Comparison of ENCODE assay signal across 9 cellular contexts in the genomic region with DNA sequence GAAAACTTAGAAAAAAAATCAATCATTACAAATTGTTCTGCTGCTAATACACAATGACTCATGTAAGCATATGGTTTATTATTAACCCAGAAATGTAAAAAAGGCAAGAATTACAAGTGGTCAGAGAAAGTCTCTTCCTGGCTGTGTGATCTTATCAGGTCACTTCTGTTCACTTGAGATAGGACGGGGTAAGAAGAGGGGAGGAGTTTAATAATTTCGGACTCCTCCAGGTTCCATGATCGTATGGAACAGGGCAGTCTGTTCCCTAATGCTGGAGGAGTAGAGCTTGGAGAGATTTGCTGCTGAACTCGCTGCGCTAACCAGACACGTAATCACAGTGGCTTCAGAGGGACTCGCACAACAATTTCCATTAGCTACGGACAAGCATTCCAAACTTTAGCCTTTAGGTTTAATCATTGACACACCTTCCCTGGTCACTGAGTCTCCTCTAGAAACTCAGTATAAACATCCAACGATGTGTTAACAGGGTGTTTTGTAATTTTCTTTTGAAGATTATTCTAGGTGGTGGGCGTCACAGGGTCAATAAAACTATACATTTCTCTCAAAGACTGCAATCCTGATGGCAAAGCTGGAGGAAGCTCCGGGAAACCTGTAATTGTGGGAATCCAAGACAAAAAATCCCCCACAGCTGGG. TPM values are rescaled to one million over a fixed set of nuclear protein-coding genes. Genes with fewer than 3 reads are reported as not detected.
DNase-seq lines count a peak whose midpoint lies in the region; ATAC-seq, FAIRE-seq and TF ChIP-seq lines count a peak whose summit lies in the region.
"Had no signal": no experiment of that assay in that cellular context is flagged by ENCODE, and none has a peak within 500 bp of the region (broad histone marks: within the 10 kb centered on the region; RNA-seq: fewer than 3 reads in every experiment).

No MANE protein-coding gene starts in this region.

- FAIRE-seq in keratinocyte (lab: Jason Lieb, UNC): no peak

- H3K9ac ChIP-seq in HCT116 (ENCODE audit: low read length): peak overlapping the region; percentile 44
- H3K9ac ChIP-seq in keratinocyte (ENCODE audit: control insufficient read depth, extremely low read depth, insufficient read depth, low read length): peak overlapping the region; percentile 20

- no peak for ATAC-seq in HCT116
- no peak for ATAC-seq in aorta (ENCODE audit: low FRiP score)

- H2AFZ ChIP-seq in HCT116 (ENCODE audit: low read depth, low read length, poor library complexity, severe bottlenecking) (no peak overlapping the region), keratinocyte (ENCODE audit: control insufficient read depth, low read length) (no peak overlapping the region)

- TF ChIP-seq RAD21 in HCT116 (IDR thresholded peaks at IDR 0.05; ENCODE audit: low read depth): no peak

- H3K27ac ChIP-seq in HCT116 (ENCODE audit: low read depth, low read length) (no peak overlapping the region), keratinocyte (ENCODE audit: control insufficient read depth, insufficient read depth, low read length) (no peak overlapping the region), aorta (ENCODE audit: low read depth in 1 of 2, low read length in 2 of 2) (no peak overlapping the region)
- H3K27ac ChIP-seq: SJCRH30 had no signal

- H3K9me2 ChIP-seq in HCT116 (ENCODE audit: insufficient read depth): no peaks in the 10 kb centered on the region

- no peaks in the 10 kb centered on the region for H4K20me1 ChIP-seq in HCT116 (ENCODE audit: insufficient read depth)
- H4K20me1 ChIP-seq in keratinocyte (ENCODE audit: control insufficient read depth, extremely low read depth, insufficient read depth, low read length): no peaks in the 10 kb centered on the region

- peak; percentile 49 for DNase-seq in ELR (ENCODE audit: low read depth)
- DNase-seq in HCT116 (ENCODE audit: low read depth, low spot score): no peak
- DNase-seq in SK-N-DZ (ENCODE audit: low spot score): peak; percentile 2
- no peak for DNase-seq in keratinocyte (ENCODE audit: low read depth, low spot score)
- DNase-seq in aorta: no peak
- no peak for DNase-seq in NCI-H146 (lab: John Stamatoyannopoulos, UW)
- no peak for DNase-seq in AG20443 (ENCODE audit: low spot score)
- DNase-seq in activated naive CD4-positive, alpha-beta T cell treated with anti-CD3 and anti-CD28 coated beads, Interleukin-2, amount 50 U/mL, for 16 hours: no peak

- intact Hi-C loops in HCT116 (cut with micrococcal nuclease): no loop called here
- intact Hi-C loops in aorta (cut with DNase I): loop anchor here in 1 of 2 donors (10.0 kb wide), 1 partner anchor 537 kb away; a partner anchor contains a TSS

- RAD21 ChIA-PET in HCT116 (lab: Charles Lee; ENCODE audit: low non-redundant PET in 1 of 2, low total read pairs in 2 of 2, uncharacterized antibody in 2 of 2, unreplicated experiment in 2 of 2): no interaction called here

- dilution Hi-C loops in keratinocyte (cut with MboI; ENCODE audit: extremely low pct_ligation_motif_present, low sequenced_read_pairs): no loop called here

- POLR2A ChIA-PET in HCT116 (lab: Charles Lee): no interaction called here

- H3K4me3 ChIP-seq in HCT116 (replicated peaks in 1 of 2; ENCODE audit: low read depth in 1 of 2, low read length in 2 of 2): peak overlapping the region; percentile 88 to 91
- H3K4me3 ChIP-seq in keratinocyte (ENCODE audit: control insufficient read depth in 2 of 3, extremely low read depth in 1 of 3, insufficient read depth in 2 of 3, low read depth in 1 of 3, low read length in 3 of 3): peak overlapping the region in 2 of 3 experiments; percentile 4 to 83
- H3K4me3 ChIP-seq in aorta (ENCODE audit: low read length in 2 of 2): peak overlapping the region; percentile 26 to 38

- H3K36me3 ChIP-seq in HCT116 (ENCODE audit: control insufficient read depth in 1 of 2, insufficient read depth in 2 of 2, low read length in 2 of 2): peaks cover 0 to under 1% of the 10 kb centered on the region in 2 experiments; a peak in 1 of 4 replicates
- H3K36me3 ChIP-seq in keratinocyte (ENCODE audit: control insufficient read depth in 2 of 2, extremely low read depth in 1 of 2, insufficient read depth in 2 of 2, low read length in 2 of 2): peaks cover 0 to 2% of the 10 kb centered on the region in 2 experiments
- H3K36me3 ChIP-seq in aorta (ENCODE audit: control insufficient read depth in 1 of 2, insufficient read depth in 2 of 2, low read length in 1 of 2): no peaks in the 10 kb centered on the region

- CTCF ChIA-PET in HCT116 (lab: Charles Lee): no interaction called here

- TF ChIP-seq POLR2A in HCT116 (IDR thresholded peaks at IDR 0.05; ENCODE audit: borderline replicate concordance, extremely low read depth, insufficient read depth, insufficient read length): no peak

- 72 to 79% methylated on average over 11 of the region's 11 CpGs for WGBS in aorta, 2 donors

- H3K9me3 ChIP-seq in HCT116 (ENCODE audit: control insufficient read depth in 1 of 2, insufficient read depth in 1 of 2, low read depth in 1 of 2, low read length in 2 of 2) (peaks cover 0 to 3% of the 10 kb centered on the region in 2 experiments; a peak in 1 of 4 replicates), keratinocyte (ENCODE audit: control insufficient read depth, low read depth, low read length) (no peaks in the 10 kb centered on the region), aorta (ENCODE audit: control insufficient read depth, low read length) (no peaks in the 10 kb centered on the region)
- H3K9me3 ChIP-seq: SJCRH30 had no signal

- H3K79me2 ChIP-seq in HCT116 (ENCODE audit: insufficient read depth, low read length) (peaks cover 24% of the 10 kb centered on the region), keratinocyte (ENCODE audit: control insufficient read depth, insufficient read depth, low read length) (peaks cover 44% of the 10 kb centered on the region)

- H3K9me1 ChIP-seq in keratinocyte (ENCODE audit: control insufficient read depth, extremely low read depth, insufficient read depth, low read length): no peaks in the 10 kb centered on the region

- BruUV-seq in HCT116 (replicated peaks; lab: Mats Ljungman, UMichigan): no TSS peak

- H3K4me2 ChIP-seq in HCT116 (ENCODE audit: low read length) (peak overlapping the region; percentile 89), keratinocyte (ENCODE audit: control insufficient read depth, extremely low read depth, insufficient read depth, low read depth, low read length) (peak overlapping the region; percentile 63)

- H3K4me1 ChIP-seq in HCT116 (ENCODE audit: control insufficient read depth in 1 of 2, insufficient read depth in 2 of 2, low read length in 2 of 2) (peaks cover 18 to 34% of the 10 kb centered on the region in 2 experiments), keratinocyte (ENCODE audit: control insufficient read depth, extremely low read depth, insufficient read depth, low read length) (peaks cover 30% of the 10 kb centered on the region), aorta (ENCODE audit: control insufficient read depth in 1 of 2, insufficient read depth in 2 of 2, low read length in 2 of 2) (peaks cover 9 to 10% of the 10 kb centered on the region in 2 donors)

- H3K27me3 ChIP-seq in HCT116 (ENCODE audit: insufficient read depth, low read length): no peaks in the 10 kb centered on the region
- H3K27me3 ChIP-seq in keratinocyte (ENCODE audit: control insufficient read depth, extremely low read depth, insufficient read depth, low read length): no peaks in the 10 kb centered on the region
- no peaks in the 10 kb centered on the region for H3K27me3 ChIP-seq in aorta (ENCODE audit: control insufficient read depth in 1 of 2, insufficient read depth in 2 of 2, low read length in 1 of 2)
- H3K27me3 ChIP-seq: SJCRH30 had no signal

- TF ChIP-seq CTCF in HCT116 (IDR thresholded peaks at IDR 0.05 in 2 of 3, conservative IDR thresholded peaks at IDR 0.05 in 1 of 3; ENCODE audit: borderline replicate concordance in 1 of 3, insufficient read depth in 1 of 3, low read depth in 2 of 3, low read length in 2 of 3) (no peak), keratinocyte (optimal IDR thresholded peaks at IDR 0.05 in 1 of 3, IDR thresholded peaks at IDR 0.05 in 1 of 3, conservative IDR thresholded peaks at IDR 0.05 in 1 of 3; ENCODE audit: extremely low read depth in 1 of 3, insufficient read depth in 2 of 3, low read length in 3 of 3) (no peak)

RNA-seq across cellular contexts. Expression of a gene that starts 1.3 kb away (rescaled TPM):
- total RNA-seq in HCT116 (2021; ENCODE audit: unreplicated experiment) (28.2 TPM), aorta (10 to 100 TPM; 24.2 to 28.7 TPM)
- 11.6 and 16.1 TPM in 2 replicates for polyA plus RNA-seq in HCT116 (2012)
- polyA plus RNA-seq in SK-N-DZ (2014; cell fraction: cytosol; rRNA removed): 20.2 and 21.9 TPM in 2 replicates
- 14.5 and 19.3 TPM in 2 replicates for polyA plus RNA-seq in SK-N-DZ (2014; cell fraction: nucleus; rRNA removed)
- polyA plus RNA-seq in keratinocyte (149 to 213 TPM (median 151 TPM) in 3 replicates), aorta (10 to 100 TPM; 23.8 to 36.5 TPM)
- 39.9 TPM for polyA plus RNA-seq in keratinocyte (2011; ENCODE audit: low read depth)
- 106 and 208 TPM in 2 replicates for polyA plus RNA-seq in keratinocyte (2011; cell fraction: cytosol; rRNA removed)
- polyA plus RNA-seq in keratinocyte (2011; cell fraction: nucleus; rRNA removed): 143 and 168 TPM in 2 replicates
- polyA plus RNA-seq in keratinocyte (2012; ENCODE audit: low replicate concordance): 69.9 and 86.6 TPM in 2 replicates
- polyA minus RNA-seq in keratinocyte: 27.0 to 99.1 TPM (median 70.2 TPM) in 3 replicates
- polyA minus RNA-seq in keratinocyte (2011; cell fraction: cytosol; rRNA and poly(A)+ RNA removed): 51.4 TPM
- polyA minus RNA-seq in keratinocyte (2011; cell fraction: nucleus; rRNA and poly(A)+ RNA removed): 27.1 and 65.5 TPM in 2 replicates

RNA-seq across cellular contexts. Expression of a gene that starts 1.4 kb away (rescaled TPM):
- 31.8 TPM for total RNA-seq in HCT116 (2021; ENCODE audit: unreplicated experiment)
- polyA plus RNA-seq in HCT116 (2012): 13.9 and 14.1 TPM in 2 replicates
- 10.7 and 11.3 TPM in 2 replicates for polyA plus RNA-seq in SK-N-DZ (2014; cell fraction: cytosol; rRNA removed)
- polyA plus RNA-seq in SK-N-DZ (2014; cell fraction: nucleus; rRNA removed): 8.7 and 11.0 TPM in 2 replicates
- 14.3 to 25.9 TPM (median 14.7 TPM) in 3 replicates for polyA plus RNA-seq in keratinocyte
- 12.4 TPM for polyA plus RNA-seq in keratinocyte (2011; ENCODE audit: low read depth)
- 14.6 and 27.7 TPM in 2 replicates for polyA plus RNA-seq in keratinocyte (2011; cell fraction: cytosol; rRNA removed)
- 11.5 and 18.1 TPM in 2 replicates for polyA plus RNA-seq in keratinocyte (2011; cell fraction: nucleus; rRNA removed)
- polyA plus RNA-seq in keratinocyte (2012; ENCODE audit: low replicate concordance): 12.6 and 16.0 TPM in 2 replicates
- polyA minus RNA-seq in keratinocyte: 3.2 to 13.9 TPM (median 4.6 TPM) in 3 replicates
- polyA minus RNA-seq in keratinocyte (2011; cell fraction: cytosol; rRNA and poly(A)+ RNA removed): 7.3 TPM
- polyA minus RNA-seq in keratinocyte (2011; cell fraction: nucleus; rRNA and poly(A)+ RNA removed): 5.8 and 8.1 TPM in 2 replicates
- total RNA-seq in aorta: 10 to 100 TPM; 16.3 to 21.1 TPM
- polyA plus RNA-seq in aorta: 10 to 100 TPM; 16.6 to 26.4 TPM

RNA-seq across cellular contexts. Expression of a gene that starts 57.9 kb away (rescaled TPM):
- total RNA-seq in HCT116 (2021; ENCODE audit: unreplicated experiment) (not detected), aorta (under 1 TPM in 1 of 2 donors, not detected in 1; 0.42 TPM)
- polyA plus RNA-seq in HCT116 (2012): not detected in 2 replicates
- polyA plus RNA-seq in SK-N-DZ (2014; cell fraction: cytosol; rRNA removed): 0.06 and 0.31 TPM in 2 replicates
- polyA plus RNA-seq in SK-N-DZ (2014; cell fraction: nucleus; rRNA removed): 0.45 and 0.69 TPM in 2 replicates
- polyA plus RNA-seq in keratinocyte (not detected in 3 replicates), aorta (under 1 TPM in 1 of 2 donors, not detected in 1; under 0.01 TPM)
- polyA plus RNA-seq in keratinocyte (2011; ENCODE audit: low read depth): not detected
- polyA plus RNA-seq in keratinocyte (2011; cell fraction: cytosol; rRNA removed): not detected in 2 replicates
- not detected in 2 replicates for polyA plus RNA-seq in keratinocyte (2011; cell fraction: nucleus; rRNA removed)
- not detected in 2 replicates for polyA plus RNA-seq in keratinocyte (2012; ENCODE audit: low replicate concordance)
- polyA minus RNA-seq in keratinocyte: 0.16 TPM in 1 of 3 replicates, not detected in the others
- not detected for polyA minus RNA-seq in keratinocyte (2011; cell fraction: cytosol; rRNA and poly(A)+ RNA removed)
- not detected in 2 replicates for polyA minus RNA-seq in keratinocyte (2011; cell fraction: nucleus; rRNA and poly(A)+ RNA removed)
- total RNA-seq: SJCRH30 had no signal

Comparison
In these comparisons a context has a peak if more than half of its experiments do, and no peak if none do; other contexts are left out.
1. DNase-seq: peak in ELR (single experiment) and SK-N-DZ (single experiment); none in HCT116 (single experiment), keratinocyte (single experiment), aorta (0 of 2), NCI-H146 (single experiment), AG20443 (single experiment) and activated naive CD4-positive, alpha-beta T cell treated with anti-CD3 and anti-CD28 coated beads, Interleukin-2, amount 50 U/mL, for 16 hours (single experiment).
2. H3K4me3 ChIP-seq: peak in every context shown above with its lines; median percentile 90 in HCT116; 44 in keratinocyte; 32 in aorta.